ENCODE assay signal across 29 cellular contexts in the genomic region with DNA sequence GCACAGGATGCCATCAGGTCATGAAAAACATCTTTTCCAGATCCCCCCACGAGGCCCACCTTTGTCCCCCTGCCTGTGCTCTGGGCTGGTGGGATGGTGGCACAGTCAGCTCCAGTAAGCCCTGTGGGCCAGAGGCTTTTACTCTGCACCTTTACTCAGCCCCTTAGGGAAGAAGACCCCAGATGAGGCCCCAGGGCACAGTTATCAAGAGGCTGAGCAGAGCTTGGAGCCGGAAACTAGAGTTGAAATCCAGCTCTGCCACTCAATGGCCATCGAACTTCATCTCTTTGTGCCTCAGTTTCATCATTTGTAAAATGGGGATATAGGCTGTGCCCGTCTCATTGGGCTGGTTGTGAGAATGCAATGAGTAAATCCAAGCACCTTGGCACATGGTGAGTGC.
"Had no signal": no experiment of that assay in that cellular context is flagged by ENCODE, and none has a peak within 500 bp of the region (broad histone marks: within the 10 kb centered on the region; RNA-seq: fewer than 3 reads in every experiment).

No MANE protein-coding gene starts in this region.

- H3K36me3 Mint-ChIP-seq: naive B cell; natural killer cell treated with Interleukin-12 subunit alpha and Interleukin-12 subunit beta and Interleukin-15 and Interleukin-18, amount 100 ng/mL, for 72 hours; stimulated activated effector memory CD8-positive, alpha-beta T cell treated with anti-CD3 and anti-CD28 coated beads, Interleukin-12 subunit alpha, Interleukin-12 subunit beta, amount 100 ng/mL, for 72 hours had no signal

- H3K27ac Mint-ChIP-seq: naive thymus-derived CD8-positive, alpha-beta T cell; nephron progenitor cell; stimulated activated effector memory CD8-positive, alpha-beta T cell treated with anti-CD3 and anti-CD28 coated beads, Interleukin-12 subunit alpha, Interleukin-12 subunit beta, amount 100 ng/mL, for 72 hours; stimulated activated naive B cell treated with anti-CD40 and anti-IgM and Interleukin-4, amounts not matched to agents 10 μg/mL and 1 μg/mL and 100 μg/mL, for 72 hours; stimulated activated naive CD8-positive, alpha-beta T cell treated with anti-CD3 and anti-CD28 coated beads, Interleukin-15, Interleukin-2, amounts not matched to agents 100 ng/mL and 50 ng/mL, for 24 hours had no signal

- H3K4me1 Mint-ChIP-seq: naive B cell; nephron progenitor cell; stimulated activated naive B cell treated with anti-CD40 and anti-IgM and Interleukin-4, amounts not matched to agents 10 μg/mL and 1 μg/mL and 100 μg/mL, for 72 hours had no signal

- H3K4me1 ChIP-seq: pancreas, prostate gland, right lobe of liver, spleen, stomach, thyroid gland, tibial nerve, upper lobe of left lung, vagina had no signal

- H3K27me3 ChIP-seq: pancreas, right lobe of liver, thyroid gland, tibial nerve, upper lobe of left lung, vagina had no signal

- H3K4me3 Mint-ChIP-seq: naive thymus-derived CD8-positive, alpha-beta T cell; natural killer cell treated with Interleukin-12 subunit alpha and Interleukin-12 subunit beta and Interleukin-15 and Interleukin-18, amount 100 ng/mL, for 72 hours; nephron progenitor cell; neural crest cell; stimulated activated effector memory CD8-positive, alpha-beta T cell treated with anti-CD3 and anti-CD28 coated beads, Interleukin-12 subunit alpha, Interleukin-12 subunit beta, amount 100 ng/mL, for 72 hours; stimulated activated naive B cell treated with anti-CD40 and anti-IgM and Interleukin-4, amounts not matched to agents 10 μg/mL and 1 μg/mL and 100 μg/mL, for 72 hours; stimulated activated naive CD8-positive, alpha-beta T cell treated with anti-CD3 and anti-CD28 coated beads, Interleukin-15, Interleukin-2, amounts not matched to agents 100 ng/mL and 50 ng/mL, for 24 hours had no signal

- DNase-seq: naive B cell; naive thymus-derived CD8-positive, alpha-beta T cell; nephron progenitor cell; occipital lobe; pancreas; retina; right cardiac atrium; spleen; stimulated activated CD4-positive, alpha-beta T cell treated with anti-CD3 and anti-CD28 coated beads, Interleukin-15, amount 100 ng/mL, for 24 hours; stimulated activated CD4-positive, alpha-beta T cell treated with anti-CD3 and anti-CD28 coated beads, Interleukin-2, amount 100 ng/mL, for 24 hours; stimulated activated CD4-positive, alpha-beta T cell treated with anti-CD3 and anti-CD28 coated beads, Interleukin-2, amount 100 ng/mL, for 48 hours; stimulated activated CD4-positive, alpha-beta T cell treated with anti-CD3 and anti-CD28 coated beads, Interleukin-4, amount 100 ng/mL, for 24 hours; stimulated activated naive B cell treated with anti-CD40 and anti-IgM and Interleukin-4, amounts not matched to agents 10 μg/mL and 1 μg/mL and 100 μg/mL, for 72 hours; stimulated activated naive CD4-positive, alpha-beta T cell treated with Interleukin-2 at 50 U/mL for 16 hours; stomach; thyroid gland; trophoblast cell; upper lobe of left lung had no signal

- H3K9me3 Mint-ChIP-seq: naive thymus-derived CD8-positive, alpha-beta T cell; natural killer cell treated with Interleukin-12 subunit alpha and Interleukin-12 subunit beta and Interleukin-15 and Interleukin-18, amount 100 ng/mL, for 72 hours; stimulated activated effector memory CD8-positive, alpha-beta T cell treated with anti-CD3 and anti-CD28 coated beads, Interleukin-12 subunit alpha, Interleukin-12 subunit beta, amount 100 ng/mL, for 72 hours had no signal

- H3K27ac ChIP-seq: pancreas, prostate gland, right lobe of liver, skin epidermis, spleen, stomach, thoracic aorta, thyroid gland, tibial nerve, upper lobe of left lung, vagina had no signal

- H3K4me3 ChIP-seq: pancreas, prostate gland, right lobe of liver, skin epidermis, smooth muscle cell, spleen, stomach, thoracic aorta, thyroid gland, tibial nerve, upper lobe of left lung, vagina had no signal

- H3K9me3 ChIP-seq: pancreas, prostate gland, right lobe of liver, thyroid gland, vagina had no signal

- H3K36me3 ChIP-seq: pancreas, prostate gland, right lobe of liver, spleen, stomach, thoracic aorta, thyroid gland, tibial nerve, upper lobe of left lung, vagina had no signal

- ATAC-seq: naive thymus-derived CD8-positive, alpha-beta T cell; natural killer cell treated with Interleukin-12 subunit alpha and Interleukin-12 subunit beta and Interleukin-15 and Interleukin-18, amount 100 ng/mL, for 72 hours; pancreas; right cardiac atrium; right lobe of liver; stimulated activated effector memory CD8-positive, alpha-beta T cell treated with anti-CD3 and anti-CD28 coated beads, Interleukin-12 subunit alpha, Interleukin-12 subunit beta, amount 100 ng/mL, for 72 hours; stimulated activated naive B cell treated with anti-CD40 and anti-IgM and Interleukin-4, amounts not matched to agents 10 μg/mL and 1 μg/mL and 100 μg/mL, for 72 hours had no signal

- FAIRE-seq: pancreas had no signal
